ENCODE assay signal across 11 cellular contexts in genomic region chr5:50653946-50654345, GRCh38. TPM values are rescaled to one million over a fixed set of nuclear protein-coding genes. Genes with fewer than 3 reads are reported as not detected.
DNase-seq lines count a peak whose midpoint lies in the region; ATAC-seq, FAIRE-seq and TF ChIP-seq lines count a peak whose summit lies in the region.
"Had no signal": no experiment of that assay in that cellular context is flagged by ENCODE, and none has a peak within 500 bp of the region (broad histone marks: within the 10 kb centered on the region; RNA-seq: fewer than 3 reads in every experiment).

No MANE protein-coding gene starts in this region.

- no peak overlapping the region for H3K9ac ChIP-seq in GM12878 (ENCODE audit: control insufficient read depth, insufficient read depth, low read length)
- no peak overlapping the region for H3K9ac ChIP-seq in MM.1S (ENCODE audit: low read length)
- H3K9ac ChIP-seq in GM23248: no peak overlapping the region

- in situ Hi-C loops in GM12878 (cut with MboI) (no loop called here), GM23248 (cut with MboI) (no loop called here)

- no peak for TF ChIP-seq POLR2A in GM12878 (IDR thresholded peaks at IDR 0.05; ENCODE audit: low read depth, low read length)

- no peak for TF ChIP-seq EP300 in GM12878 (IDR thresholded peaks at IDR 0.05; ENCODE audit: borderline replicate concordance in 1 of 2, control insufficient read depth in 1 of 2, low read depth in 2 of 2, low read length in 2 of 2)

- peak; percentile 57 for FAIRE-seq in GM12878 (lab: Jason Lieb, UNC)
- FAIRE-seq: D721Med had no signal

- CTCF ChIA-PET in GM12878 (lab: Yijun Ruan, JAX): no interaction called here

- H3K36me3 ChIP-seq in GM12878 (ENCODE audit: control insufficient read depth in 2 of 2, insufficient read depth in 2 of 2, low read length in 1 of 2) (no peaks in the 10 kb centered on the region), MM.1S (replicated peaks; ENCODE audit: insufficient read depth, low read length) (no peaks in the 10 kb centered on the region), GM23248 (ENCODE audit: low read depth) (no peaks in the 10 kb centered on the region)

- H3F3A ChIP-seq in MM.1S (ENCODE audit: insufficient read depth, low read length) (no peaks in the 10 kb centered on the region), GM23248 (ENCODE audit: insufficient read depth) (no peaks in the 10 kb centered on the region)

- H3K79me2 ChIP-seq in GM12878 (ENCODE audit: control insufficient read depth, insufficient read depth, low read length) (no peaks in the 10 kb centered on the region), MM.1S (ENCODE audit: low read length) (no peaks in the 10 kb centered on the region), GM23248 (ENCODE audit: insufficient read depth) (no peaks in the 10 kb centered on the region)

- ATAC-seq in GM18520 (IDR thresholded peaks at IDR 0.05; ENCODE audit: unreplicated experiment) (peak; percentile 43), GM21723 (IDR thresholded peaks at IDR 0.05; ENCODE audit: unreplicated experiment) (peak; percentile 96), HG03457 (IDR thresholded peaks at IDR 0.05; ENCODE audit: unreplicated experiment) (peak; percentile 79), GM12878 (peak; percentile 99)
- ATAC-seq: Right ventricle myocardium inferior had no signal

- no peaks in the 10 kb centered on the region for H3K9me2 ChIP-seq in MM.1S (replicated peaks; ENCODE audit: insufficient read depth, low read length)
- no peaks in the 10 kb centered on the region for H3K9me2 ChIP-seq in GM23248 (ENCODE audit: insufficient read depth)

- H3K27ac ChIP-seq in GM12878 (ENCODE audit: control insufficient read depth, insufficient read depth) (no peak overlapping the region), MM.1S (ENCODE audit: low read length) (no peak overlapping the region), GM23248 (no peak overlapping the region)

- peak overlapping the region; percentile 29; the same call in 1 of the 2 replicates for H2AFZ ChIP-seq in GM12878 (ENCODE audit: control insufficient read depth, low read depth, low read length)
- no peak overlapping the region for H2AFZ ChIP-seq in MM.1S (ENCODE audit: low read length)
- H2AFZ ChIP-seq in GM23248: no peak overlapping the region

- no TSS peak for BruUV-seq in GM12878 (replicated peaks; lab: Mats Ljungman, UMichigan)

- H3K4me3 ChIP-seq in GM12878: no peak overlapping the region
- no peak overlapping the region for H3K4me3 ChIP-seq in MM.1S (ENCODE audit: low read length)
- no peak overlapping the region for H3K4me3 ChIP-seq in GM23248

- WGBS in GM12878 (ENCODE audit: insufficient coverage, insufficient replicate concordance, low lambda C conversion rate, missing lambda C conversion rate): 11% methylated on average over 3 of the region's 3 CpGs
- 19 to 23% methylated on average over 3 of the region's 3 CpGs for WGBS in GM23248 (ENCODE audit: low coverage in 1 of 2, low lambda C conversion rate in 2 of 2, missing lambda C conversion rate in 2 of 2), 2 experiments

- DNase-seq in GM12878 (ENCODE audit: low read depth, low spot score) (no peak), MM.1S (no peak), SW480 (ENCODE audit: low spot score) (no peak), GM23248 (no peak)
- no peak for DNase-seq in activated T-cell treated with anti-CD3 and anti-CD28 coated beads, Interleukin-2, amount 50 U/mL, for 1 hour
- DNase-seq: activated effector memory CD4-positive, alpha-beta T cell treated with anti-CD3 and anti-CD28 coated beads, Interleukin-2, amount 50 U/mL, for 16 hours had no signal

- no peaks in the 10 kb centered on the region for H3K9me3 ChIP-seq in GM12878 (replicated peaks; ENCODE audit: control insufficient read depth, insufficient read depth, low read length)
- no peaks in the 10 kb centered on the region for H3K9me3 ChIP-seq in MM.1S (replicated peaks; ENCODE audit: insufficient read depth, low read length)
- no peaks in the 10 kb centered on the region for H3K9me3 ChIP-seq in GM23248 (ENCODE audit: low read depth)

- H3K4me2 ChIP-seq in GM12878 (ENCODE audit: control insufficient read depth, insufficient read depth): no peak overlapping the region
- no peak overlapping the region for H3K4me2 ChIP-seq in MM.1S (ENCODE audit: low read depth, low read length)
- no peak overlapping the region for H3K4me2 ChIP-seq in GM23248 (ENCODE audit: unreplicated experiment)

- SMC1A ChIA-PET in GM12878 (lab: Charles Lee; ENCODE audit: uncharacterized antibody, unreplicated experiment): interaction anchor here (1.0 kb wide), 1 partner anchor 92 kb away, joined by 3 read pairs; no protein-coding TSS in a partner anchor

- H4K20me1 ChIP-seq in GM12878 (ENCODE audit: control insufficient read depth, insufficient read depth): no peaks in the 10 kb centered on the region
- H4K20me1 ChIP-seq in MM.1S (ENCODE audit: insufficient read depth, low read length): no peaks in the 10 kb centered on the region
- no peaks in the 10 kb centered on the region for H4K20me1 ChIP-seq in GM23248 (ENCODE audit: insufficient read depth)

- RAD21 ChIA-PET in GM12878 (lab: Charles Lee; ENCODE audit: unreplicated experiment): no interaction called here

- H3K27me3 ChIP-seq in GM12878 (replicated peaks in 1 of 2; ENCODE audit: control insufficient read depth in 2 of 2, insufficient read depth in 2 of 2, low read length in 1 of 2) (no peaks in the 10 kb centered on the region), MM.1S (replicated peaks; ENCODE audit: insufficient read depth, low read length) (no peaks in the 10 kb centered on the region), GM23248 (replicated peaks; ENCODE audit: insufficient read depth) (no peaks in the 10 kb centered on the region)

- H3K4me1 ChIP-seq in GM12878 (ENCODE audit: control insufficient read depth, insufficient read depth, low read length): peaks cover 3% of the 10 kb centered on the region
- H3K4me1 ChIP-seq in MM.1S (ENCODE audit: low read length): 0 out of 2 replicates have a peak, but pooled peaks cover 7% of the 10 kb centered on the region
- H3K4me1 ChIP-seq in GM23248 (ENCODE audit: insufficient read depth): no peaks in the 10 kb centered on the region

- POLR2A ChIA-PET in GM12878 (lab: Charles Lee): interaction anchor here (0.8 kb wide), 1 partner anchor 57 kb away, joined by 6 read pairs; no protein-coding TSS in a partner anchor

- intact Hi-C loops in GM12878 (cut with micrococcal nuclease; ENCODE audit: unreplicated experiment): no loop called here

- TF ChIP-seq CTCF in GM12878 (IDR thresholded peaks at IDR 0.05 in 2 of 3, conservative IDR thresholded peaks at IDR 0.05 in 1 of 3; ENCODE audit: control insufficient read depth in 2 of 3, extremely low read depth in 1 of 3, insufficient read depth in 1 of 3, low read depth in 3 of 3, low read length in 3 of 3) (no peak), MM.1S (IDR thresholded peaks at IDR 0.05; ENCODE audit: low read length) (no peak)

- TF ChIP-seq RAD21 in GM12878 (IDR thresholded peaks at IDR 0.05; ENCODE audit: insufficient read depth, low read depth, low read length): no peak

TF ChIP-seq in GM12878, 131 proteins besides CTCF, POLR2A, EP300 and RAD21 (continues in another document):
- TF ChIP-seq, protein P1, sequence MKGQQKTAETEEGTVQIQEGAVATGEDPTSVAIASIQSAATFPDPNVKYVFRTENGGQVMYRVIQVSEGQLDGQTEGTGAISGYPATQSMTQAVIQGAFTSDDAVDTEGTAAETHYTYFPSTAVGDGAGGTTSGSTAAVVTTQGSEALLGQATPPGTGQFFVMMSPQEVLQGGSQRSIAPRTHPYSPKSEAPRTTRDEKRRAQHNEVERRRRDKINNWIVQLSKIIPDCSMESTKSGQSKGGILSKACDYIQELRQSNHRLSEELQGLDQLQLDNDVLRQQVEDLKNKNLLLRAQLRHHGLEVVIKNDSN (IDR thresholded peaks at IDR 0.05; ENCODE audit: borderline replicate concordance, extremely low read length, insufficient read depth, low read depth, low read length): peak; percentile 46
- TF ChIP-seq ETV6 (conservative IDR thresholded peaks at IDR 0.05 in 1 of 2, IDR thresholded peaks at IDR 0.05 in 1 of 2; ENCODE audit: borderline replicate concordance in 1 of 2, low read depth in 1 of 2) (peak in 1 of 2 experiments; percentile 35; a peak in 1 of 4 replicates), POLR2AphosphoS5 (IDR thresholded peaks at IDR 0.05; ENCODE audit: low read length) (no peak)

RNA-seq across cellular contexts. Expression of gene PARP8, which starts 12.5 kb away (rescaled TPM):
- 266 and 283 TPM in 2 replicates for total RNA-seq in GM12878 (2013; cell fraction: nucleolus; rRNA removed)
- total RNA-seq in GM12878 (2014; rRNA removed) (18.8 and 28.2 TPM in 2 replicates), GM12878 (2014; rRNA removed; fragmentation: Illumina TruSeq; extraction: Trizol) (33.9 and 37.6 TPM in 2 replicates), GM12878 (2021) (34.5 and 37.0 TPM in 2 replicates)
- polyA plus RNA-seq in GM12878 (2011; ENCODE audit: low read depth): 16.4 TPM
- polyA plus RNA-seq in GM12878 (2011; rRNA removed) (65.2 and 92.4 TPM in 2 replicates), GM12878 (2014; fragmentation: Illumina TruSeq; extraction: Trizol) (32.3 and 43.8 TPM in 2 replicates), GM12878 (2014; fragmentation: Nextera tagmentation; extraction: Ambion mirVana) (10 to 100 TPM in 1 of 2 experiments, 1 to 10 TPM in 1; 9.1 to 11.9 TPM), GM12878 (2014; rRNA removed) (21.7 and 23.4 TPM in 2 replicates), GM12878 (2016; fragmentation: Nextera tagmentation; extraction: Ambion mirVana) (10 to 100 TPM; 16.0 to 19.5 TPM), GM23248 (2016; fragmentation: Nextera tagmentation; extraction: Ambion mirVana) (2.5 and 3.3 TPM in 2 replicates)
- polyA plus RNA-seq in GM12878 (2011; cell fraction: cytosol; rRNA removed): 35.4 and 36.7 TPM in 2 replicates
- 80.6 and 103 TPM in 2 replicates for polyA plus RNA-seq in GM12878 (2011; cell fraction: nucleus; rRNA removed)
- polyA plus RNA-seq in GM12878 (2012): 18.9 and 24.8 TPM in 2 replicates
- 114 and 133 TPM in 2 replicates for polyA minus RNA-seq in GM12878 (2011; rRNA and poly(A)+ RNA removed)
- polyA minus RNA-seq in GM12878 (2011; cell fraction: cytosol; rRNA and poly(A)+ RNA removed): 23.8 and 24.2 TPM in 2 replicates
- 185 and 276 TPM in 2 replicates for polyA minus RNA-seq in GM12878 (2011; cell fraction: nucleus; rRNA and poly(A)+ RNA removed)
- 1.1 and 1.9 TPM in 2 replicates for total RNA-seq in GM23248 (2014; rRNA removed; shearing (Covaris generic))

Comparison
In these comparisons a context has a peak if more than half of its experiments do, and no peak if none do; other contexts are left out.
1. ATAC-seq: peak in every context shown above with its lines; median percentile 99 in GM12878; 96 in GM21723; 79 in HG03457; 43 in GM18520.